2 cellular contexts compared by ENCODE assay signal in genomic region chr12:636632-637031, GRCh38.
A peak's percentile ranks its signal among the peaks of the same experiment; 100 is the strongest.
TF ChIP-seq lines count a peak whose summit lies in the region.

No MANE protein-coding gene starts in this region.

TF ChIP-seq in GM12891, 5 proteins besides CTCF, POLR2A, EP300 and RAD21:
- TF ChIP-seq POU2F2 (IDR thresholded peaks at IDR 0.05; ENCODE audit: low read depth, low read length) (no peak), SPI1 (IDR thresholded peaks at IDR 0.05; ENCODE audit: low read depth, low read length) (peak; percentile 87)

TF ChIP-seq in GM12878, 131 proteins besides CTCF, POLR2A, EP300 and RAD21:
- TF ChIP-seq RUNX3 (IDR thresholded peaks at IDR 0.05; ENCODE audit: low read length) = peak; percentile 19; the same call in 1 of the 2 replicates
- TF ChIP-seq SUZ12 (IDR thresholded peaks at IDR 0.05; ENCODE audit: unreplicated experiment) = no peak
- no peak for TF ChIP-seq TBL1XR1 (IDR thresholded peaks at IDR 0.05; ENCODE audit: low read depth, low read length)
- 0 out of 2 replicates have a peak, but pooled peaks have one; percentile 46 for TF ChIP-seq EED (IDR thresholded peaks at IDR 0.05; ENCODE audit: low read depth)
- TF ChIP-seq ZNF592 (IDR thresholded peaks at IDR 0.05) = no peak
- no peak for TF ChIP-seq GATAD2B (conservative IDR thresholded peaks at IDR 0.05; ENCODE audit: low read depth)
- TF ChIP-seq NFIC (IDR thresholded peaks at IDR 0.05; ENCODE audit: low read depth, low read length) = peak; percentile 25; the same call in 1 of the 2 replicates
- peak; percentile 81 for TF ChIP-seq SPI1 (IDR thresholded peaks at IDR 0.05; ENCODE audit: borderline replicate concordance, insufficient read depth, low read depth, low read length)
- TF ChIP-seq RCOR1 (conservative IDR thresholded peaks at IDR 0.05; ENCODE audit: low read depth, low read length) = no peak
- TF ChIP-seq CHD4 (IDR thresholded peaks at IDR 0.05) = 0 out of 2 replicates have a peak, but pooled peaks have one; percentile 58
- TF ChIP-seq PAX5 (IDR thresholded peaks at IDR 0.05; ENCODE audit: borderline replicate concordance, low read depth, low read length) = no peak
- no peak for TF ChIP-seq YY1 (IDR thresholded peaks at IDR 0.05; ENCODE audit: low read depth, low read length)
- no peak for TF ChIP-seq ZNF207 (IDR thresholded peaks at IDR 0.05; ENCODE audit: borderline replicate concordance)
- 0 out of 2 replicates have a peak, but pooled peaks have one; percentile 42 for TF ChIP-seq ZNF384 (IDR thresholded peaks at IDR 0.05; ENCODE audit: borderline replicate concordance, low read depth, low read length)
- no peak for TF ChIP-seq NR2F1 (conservative IDR thresholded peaks at IDR 0.05)
- TF ChIP-seq IKZF1 (conservative IDR thresholded peaks at IDR 0.05) = peak; percentile 29; the same call in 1 of the 2 replicates
- TF ChIP-seq IKZF2 (IDR thresholded peaks at IDR 0.05) = peak; percentile 36 to 55; a peak in 3 of 4 replicates
- no peak for TF ChIP-seq MEF2B (IDR thresholded peaks at IDR 0.05; ENCODE audit: partially characterized antibody, poor library complexity, severe bottlenecking)
- TF ChIP-seq RELB (IDR thresholded peaks at IDR 0.05; ENCODE audit: low read depth) = 0 out of 2 replicates have a peak, but pooled peaks have one; percentile 25
- TF ChIP-seq ZNF622 (IDR thresholded peaks at IDR 0.05) = no peak
